10 cellular contexts compared by ENCODE assay signal in genomic region chr13:26964278-26965057, GRCh38.
DNase-seq lines count a peak whose midpoint lies in the region; ATAC-seq and TF ChIP-seq lines count a peak whose summit lies in the region.
"Had no signal": no experiment of that assay in that cellular context is flagged by ENCODE, and none has a peak within 500 bp of the region (broad histone marks: within the 10 kb centered on the region; RNA-seq: fewer than 3 reads in every experiment).

No MANE protein-coding gene starts in this region.

- H3K27ac ChIP-seq in OCI-LY7 (ENCODE audit: low read depth, low read length, poor library complexity, severe bottlenecking), result no peak overlapping the region
- H3K27ac ChIP-seq in transverse colon, result peak overlapping the region; percentile 70 to 84 (median 82)
- H3K27ac ChIP-seq: SJSA1 had no signal

- CTCF ChIA-PET in OCI-LY7 (lab: Charles Lee; ENCODE audit: unreplicated experiment), result no interaction called here

- H3K4me1 ChIP-seq in OCI-LY7 (ENCODE audit: insufficient read depth, low read length, poor library complexity, severe bottlenecking) (peaks cover 6% of the 10 kb centered on the region), transverse colon (peaks cover 22 to 94% (median 63%) of the 10 kb centered on the region in 4 donors)
- H3K4me1 ChIP-seq: SJSA1 had no signal

- POLR2A ChIA-PET in OCI-LY7 (lab: Charles Lee), result interaction anchor here (0.5 kb wide), 1 partner anchor 337 kb away, joined by 3 read pairs; no protein-coding TSS in a partner anchor

- 60 to 71% methylated on average over 3 to 13 of the region's 13 CpGs for WGBS in transverse colon (ENCODE audit: low coverage in 1 of 2), 2 donors

- H3K9me3 ChIP-seq in OCI-LY7 (ENCODE audit: low read length) (no peaks in the 10 kb centered on the region), transverse colon (no peaks in the 10 kb centered on the region)
- H3K9me3 ChIP-seq: SJSA1 had no signal

- peak; percentile 73 to 82 for ATAC-seq in left cardiac atrium

- TF ChIP-seq CTCF in OCI-LY7 (conservative IDR thresholded peaks at IDR 0.05; ENCODE audit: low read length) (no peak), transverse colon (IDR thresholded peaks at IDR 0.05) (no peak)

- BruUV-seq in OCI-LY7 (replicated peaks; lab: Mats Ljungman, UMichigan), result no TSS peak

- no peak for TF ChIP-seq EP300 in transverse colon (IDR thresholded peaks at IDR 0.05; ENCODE audit: low read depth)

- DNase-seq in NCI-H510A treated with DMSO at 0.1 percent for 48 hours (lab: John Stamatoyannopoulos, UW) (peak; percentile 21), NCI-H510A (lab: John Stamatoyannopoulos, UW) (no peak), OCI-LY7 (ENCODE audit: low spot score) (peak; percentile 10), left cardiac atrium (peak; percentile 69), transverse colon (no peak), T-helper 1 cell (no peak), SW 1271 (lab: John Stamatoyannopoulos, UW) (no peak), inferior parietal cortex (ENCODE audit: extremely low spot score) (no peak)
- DNase-seq: ACHN had no signal

- H3K36me3 ChIP-seq in OCI-LY7 (ENCODE audit: insufficient read depth, low read length) (no peaks in the 10 kb centered on the region), transverse colon (no peaks in the 10 kb centered on the region)
- H3K36me3 ChIP-seq: SJSA1 had no signal

- H3K27me3 ChIP-seq in transverse colon, result no peaks in the 10 kb centered on the region
- H3K27me3 ChIP-seq: SJSA1 had no signal

- in situ Hi-C loops in transverse colon (cut with MboI; ENCODE audit: low pct_ligation_motif_present in 1 of 4, low pct_unique_long_range_greater_than_20kb in 1 of 4, low sequenced_read_pairs in 3 of 4), result loop anchor here in 1 of 4 donors (10.0 kb wide), 1 partner anchor 1010 kb away; no protein-coding TSS in a partner anchor

- intact Hi-C loops in OCI-LY7 (cut with micrococcal nuclease; ENCODE audit: unreplicated experiment), result no loop called here
- intact Hi-C loops in left cardiac atrium (cut with DNase I), result no loop called here
- intact Hi-C loops in transverse colon (cut with DNase I; ENCODE audit: low total_unique reads), result no loop called here

- TF ChIP-seq POLR2A in transverse colon (IDR thresholded peaks at IDR 0.05), result no peak

- peak overlapping the region; percentile 21; the same call in 1 of the 2 replicates for H2AFZ ChIP-seq in OCI-LY7 (ENCODE audit: low read length)

- H3K79me2 ChIP-seq in OCI-LY7 (ENCODE audit: insufficient read depth, low read depth, low read length), result no peaks in the 10 kb centered on the region

- H3K4me3 ChIP-seq in OCI-LY7 (ENCODE audit: low read depth, low read length, poor library complexity, severe bottlenecking), result no peak overlapping the region
- H3K4me3 ChIP-seq in transverse colon, result no peak overlapping the region
- H3K4me3 ChIP-seq: SJSA1 had no signal

- H3K4me2 ChIP-seq in OCI-LY7 (ENCODE audit: low read length), result no peak overlapping the region

- no peaks in the 10 kb centered on the region for H3K9me2 ChIP-seq in OCI-LY7 (ENCODE audit: insufficient read depth, low read length)

- no peaks in the 10 kb centered on the region for H4K20me1 ChIP-seq in OCI-LY7 (ENCODE audit: insufficient read depth, low read length)

Comparison
In these comparisons a context has a peak if more than half of its experiments do, and no peak if none do; other contexts are left out.
1. DNase-seq: peak in NCI-H510A treated with DMSO at 0.1 percent for 48 hours (single experiment), OCI-LY7 (single experiment) and left cardiac atrium (single experiment); none in NCI-H510A (single experiment), transverse colon (single experiment), T-helper 1 cell (0 of 5), SW 1271 (0 of 2) and inferior parietal cortex (single experiment).